ENCODE assay signal across 23 cellular contexts in genomic region chr7:25083201-25083600, GRCh38.
"Had no signal": no experiment of that assay in that cellular context is flagged by ENCODE, and none has a peak within 500 bp of the region (broad histone marks: within the 10 kb centered on the region; RNA-seq: fewer than 3 reads in every experiment).

No MANE protein-coding gene starts in this region.

- H3K27ac Mint-ChIP-seq: activated B cell treated with CpG ODN at 0.5 μM for 24 hours; activated naive CD4-positive, alpha-beta T cell treated with anti-CD3 and anti-CD28 coated beads for 36 hours; activated T-cell treated with anti-CD3 and anti-CD28 coated beads, Interleukin-2, amount 50 U/mL, for 72 hours; dendritic cell treated with granulocyte-macrophage colony-stimulating factor and Interleukin-4, amounts not matched to agents 40 ng/mL and 50 ng/mL, for 4 days; memory B cell; nephron progenitor cell had no signal

- DNase-seq: activated B cell treated with CpG ODN at 0.5 μM for 24 hours; activated CD4-positive, alpha-beta T cell treated with anti-CD3 and anti-CD28 coated beads for 4 hours; activated CD4-positive, alpha-beta T cell treated with anti-CD3 and anti-CD28 coated beads, Interleukin-2, amount 50 U/mL, for 48 hours; activated effector memory CD4-positive, alpha-beta T cell treated with Interleukin-2 at 50 U/mL for 16 hours; activated naive CD4-positive, alpha-beta T cell treated with anti-CD3 and anti-CD28 coated beads for 36 hours; activated T-cell treated with anti-CD3 and anti-CD28 coated beads, Interleukin-2, amount 50 U/mL, for 72 hours; effector CD4-positive, alpha-beta T cell; head of caudate nucleus; hypothalamus; left cardiac atrium; nephron progenitor cell; pancreas; psoas muscle; spleen; stimulated activated CD4-positive, alpha-beta T cell treated with anti-CD3 and anti-CD28 coated beads, Interleukin-4, amount 100 ng/mL, for 1 hour; stimulated activated naive CD8-positive, alpha-beta T cell treated with anti-CD3 and anti-CD28 coated beads, Interleukin-15, Interleukin-2, amounts not matched to agents 100 U/mL and 50 U/mL, for 24 hours; T-helper 9 cell; upper lobe of left lung had no signal

- H3K36me3 Mint-ChIP-seq: memory B cell had no signal

- H3K9me3 Mint-ChIP-seq: activated B cell treated with CpG ODN at 0.5 μM for 24 hours; activated naive CD4-positive, alpha-beta T cell treated with anti-CD3 and anti-CD28 coated beads for 36 hours; activated T-cell treated with anti-CD3 and anti-CD28 coated beads, Interleukin-2, amount 50 U/mL, for 72 hours; dendritic cell treated with granulocyte-macrophage colony-stimulating factor and Interleukin-4, amounts not matched to agents 40 ng/mL and 50 ng/mL, for 4 days; memory B cell had no signal

- H3K36me3 ChIP-seq: pancreas, right atrium auricular region, spleen, upper lobe of left lung had no signal

- H3K27me3 ChIP-seq: pancreas, right atrium auricular region, spleen, upper lobe of left lung had no signal

- H3K27ac ChIP-seq: pancreas, psoas muscle, right atrium auricular region, spleen, upper lobe of left lung had no signal

- FAIRE-seq: endometrium, frontal cortex, pancreas had no signal

- H3K4me3 ChIP-seq: pancreas, psoas muscle, right atrium auricular region, spleen, upper lobe of left lung had no signal

- ATAC-seq: activated T-cell treated with anti-CD3 and anti-CD28 coated beads, Interleukin-2, amount 50 U/mL, for 72 hours; left cardiac atrium; pancreas; psoas muscle; stimulated activated naive CD8-positive, alpha-beta T cell treated with anti-CD3 and anti-CD28 coated beads, Interleukin-15, Interleukin-2, amounts not matched to agents 100 U/mL and 50 U/mL, for 24 hours had no signal
